ENCODE assay signal across 1 cellular context in the genomic region with DNA sequence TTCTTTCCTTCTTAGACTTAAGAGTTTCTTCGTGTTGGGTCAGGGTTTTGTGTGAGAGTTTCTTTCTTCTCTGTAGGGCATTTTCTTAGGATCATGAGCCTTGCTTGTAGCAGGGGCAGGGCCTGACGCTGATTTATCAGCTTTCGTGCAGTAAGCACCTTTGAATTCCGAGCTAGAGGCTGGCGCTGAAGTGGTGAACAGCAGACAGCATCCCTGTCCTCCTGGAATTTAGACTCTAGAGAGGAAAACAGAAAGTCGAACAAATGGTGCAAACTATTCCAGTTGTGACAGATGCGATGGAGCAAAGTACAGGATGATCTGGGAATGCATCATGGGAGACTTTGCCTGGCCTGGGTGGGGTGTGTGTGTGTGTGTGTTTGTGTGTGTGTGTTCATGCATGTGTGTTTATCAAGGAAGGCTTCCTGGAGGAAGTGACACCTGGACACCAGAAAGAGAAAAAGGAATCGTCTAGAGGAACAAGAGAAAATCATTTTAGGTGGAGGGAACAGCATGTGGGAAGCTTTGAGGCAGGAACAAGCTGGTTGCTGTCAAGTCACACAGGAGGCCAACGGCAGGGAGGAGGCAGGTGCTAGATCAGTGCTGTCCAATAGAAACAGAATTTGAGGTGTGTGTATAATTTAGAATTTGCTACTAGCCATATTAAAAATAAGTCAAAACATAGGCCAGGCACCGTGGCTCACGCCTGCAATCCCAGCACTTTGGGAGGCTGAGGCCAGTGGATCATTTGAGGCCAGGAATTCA.
A peak's percentile ranks its signal among the peaks of the same experiment; 100 is the strongest.
TF ChIP-seq lines count a peak whose summit lies in the region.

No MANE protein-coding gene starts in this region.

TF ChIP-seq in HepG2, 621 proteins besides CTCF, POLR2A, EP300 and RAD21 (continued from another document and continues in another):
- TF ChIP-seq, protein P1, sequence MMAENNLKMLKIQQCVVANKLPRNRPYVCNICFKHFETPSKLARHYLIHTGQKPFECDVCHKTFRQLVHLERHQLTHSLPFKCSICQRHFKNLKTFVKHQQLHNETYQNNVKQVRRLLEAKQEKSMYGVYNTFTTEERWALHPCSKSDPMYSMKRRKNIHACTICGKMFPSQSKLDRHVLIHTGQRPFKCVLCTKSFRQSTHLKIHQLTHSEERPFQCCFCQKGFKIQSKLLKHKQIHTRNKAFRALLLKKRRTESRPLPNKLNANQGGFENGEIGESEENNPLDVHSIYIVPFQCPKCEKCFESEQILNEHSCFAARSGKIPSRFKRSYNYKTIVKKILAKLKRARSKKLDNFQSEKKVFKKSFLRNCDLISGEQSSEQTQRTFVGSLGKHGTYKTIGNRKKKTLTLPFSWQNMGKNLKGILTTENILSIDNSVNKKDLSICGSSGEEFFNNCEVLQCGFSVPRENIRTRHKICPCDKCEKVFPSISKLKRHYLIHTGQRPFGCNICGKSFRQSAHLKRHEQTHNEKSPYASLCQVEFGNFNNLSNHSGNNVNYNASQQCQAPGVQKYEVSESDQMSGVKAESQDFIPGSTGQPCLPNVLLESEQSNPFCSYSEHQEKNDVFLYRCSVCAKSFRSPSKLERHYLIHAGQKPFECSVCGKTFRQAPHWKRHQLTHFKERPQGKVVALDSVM (CRISPR knock-in tag; IDR thresholded peaks at IDR 0.05), result peak; percentile 64
- no peak for TF ChIP-seq ZNF446 (CRISPR knock-in tag; IDR thresholded peaks at IDR 0.05)
- no peak for TF ChIP-seq TCF7L2 (IDR thresholded peaks at IDR 0.05; ENCODE audit: low read depth, low read length)
- TF ChIP-seq KDM5B (CRISPR knock-in tag; IDR thresholded peaks at IDR 0.05; ENCODE audit: borderline replicate concordance), result peak; percentile 77; the same call in 1 of the 2 replicates
- no peak for TF ChIP-seq SALL2 (CRISPR knock-in tag; IDR thresholded peaks at IDR 0.05)
- no peak for TF ChIP-seq ZNF598 (CRISPR knock-in tag; IDR thresholded peaks at IDR 0.05; ENCODE audit: borderline replicate concordance)
- no peak for TF ChIP-seq ZSCAN12 (CRISPR knock-in tag; IDR thresholded peaks at IDR 0.05)
- TF ChIP-seq RARA (CRISPR knock-in tag; IDR thresholded peaks at IDR 0.05), result peak; percentile 73
- TF ChIP-seq, protein P2, sequence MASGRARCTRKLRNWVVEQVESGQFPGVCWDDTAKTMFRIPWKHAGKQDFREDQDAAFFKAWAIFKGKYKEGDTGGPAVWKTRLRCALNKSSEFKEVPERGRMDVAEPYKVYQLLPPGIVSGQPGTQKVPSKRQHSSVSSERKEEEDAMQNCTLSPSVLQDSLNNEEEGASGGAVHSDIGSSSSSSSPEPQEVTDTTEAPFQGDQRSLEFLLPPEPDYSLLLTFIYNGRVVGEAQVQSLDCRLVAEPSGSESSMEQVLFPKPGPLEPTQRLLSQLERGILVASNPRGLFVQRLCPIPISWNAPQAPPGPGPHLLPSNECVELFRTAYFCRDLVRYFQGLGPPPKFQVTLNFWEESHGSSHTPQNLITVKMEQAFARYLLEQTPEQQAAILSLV (CRISPR knock-in tag; IDR thresholded peaks at IDR 0.05; ENCODE audit: borderline replicate concordance), result peak; percentile 41; the same call in 1 of the 2 replicates
- 0 out of 2 replicates have a peak, but pooled peaks have one; percentile 7 for TF ChIP-seq STAG1 (CRISPR knock-in tag; IDR thresholded peaks at IDR 0.05)
- peak; percentile 96 for TF ChIP-seq ZNF772 (CRISPR knock-in tag; IDR thresholded peaks at IDR 0.05)
- TF ChIP-seq KAT2B (IDR thresholded peaks at IDR 0.05; ENCODE audit: borderline replicate concordance, low read depth, low read length), result no peak
- TF ChIP-seq ZNF331 (CRISPR knock-in tag; IDR thresholded peaks at IDR 0.05), result 0 out of 2 replicates have a peak, but pooled peaks have one; percentile 47
- no peak for TF ChIP-seq ZNF367 (CRISPR knock-in tag; IDR thresholded peaks at IDR 0.05; ENCODE audit: borderline replicate concordance)
- 0 out of 2 replicates have a peak, but pooled peaks have one; percentile 36 for TF ChIP-seq NFKB2 (CRISPR knock-in tag; IDR thresholded peaks at IDR 0.05; ENCODE audit: borderline replicate concordance)
- no peak for TF ChIP-seq ZFP82 (CRISPR knock-in tag; IDR thresholded peaks at IDR 0.05; ENCODE audit: borderline replicate concordance)
- peak; percentile 97 for TF ChIP-seq ZNF710 (CRISPR knock-in tag; IDR thresholded peaks at IDR 0.05; ENCODE audit: borderline replicate concordance)
- TF ChIP-seq ZNF839 (CRISPR knock-in tag; IDR thresholded peaks at IDR 0.05; ENCODE audit: borderline replicate concordance), result 0 out of 2 replicates have a peak, but pooled peaks have one; percentile 41
- no peak for TF ChIP-seq ZNF10 (CRISPR knock-in tag; IDR thresholded peaks at IDR 0.05; ENCODE audit: borderline replicate concordance, low read depth)
- no peak for TF ChIP-seq HMGA1 (CRISPR knock-in tag; conservative IDR thresholded peaks at IDR 0.05)
- TF ChIP-seq FOXM1 (CRISPR knock-in tag; IDR thresholded peaks at IDR 0.05), result 0 out of 2 replicates have a peak, but pooled peaks have one; percentile 16
- no peak for TF ChIP-seq TERF1 (CRISPR knock-in tag; IDR thresholded peaks at IDR 0.05)
- TF ChIP-seq SP2 (CRISPR knock-in tag; IDR thresholded peaks at IDR 0.05), result no peak
- TF ChIP-seq ZNF329 (CRISPR knock-in tag; IDR thresholded peaks at IDR 0.05; ENCODE audit: low read depth), result no peak
- TF ChIP-seq TBL1XR1 (IDR thresholded peaks at IDR 0.05; ENCODE audit: borderline replicate concordance, low read length, partially characterized antibody), result peak; percentile 81
- TF ChIP-seq IKZF1 (IDR thresholded peaks at IDR 0.05), result no peak
- TF ChIP-seq ZIK1 (CRISPR knock-in tag; IDR thresholded peaks at IDR 0.05; ENCODE audit: borderline replicate concordance, low read depth), result no peak
- no peak for TF ChIP-seq HOXA7 (CRISPR knock-in tag; IDR thresholded peaks at IDR 0.05)
- TF ChIP-seq ZNF773 (CRISPR knock-in tag; IDR thresholded peaks at IDR 0.05; ENCODE audit: borderline replicate concordance), result no peak
- no peak; the same call in 1 of the 2 replicates for TF ChIP-seq ATF1 (CRISPR knock-in tag; IDR thresholded peaks at IDR 0.05)
- peak; percentile 93 for TF ChIP-seq GATAD2A (CRISPR knock-in tag; IDR thresholded peaks at IDR 0.05)
- TF ChIP-seq, protein P3, sequence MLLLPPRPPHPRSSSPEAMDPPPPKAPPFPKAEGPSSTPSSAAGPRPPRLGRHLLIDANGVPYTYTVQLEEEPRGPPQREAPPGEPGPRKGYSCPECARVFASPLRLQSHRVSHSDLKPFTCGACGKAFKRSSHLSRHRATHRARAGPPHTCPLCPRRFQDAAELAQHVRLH (CRISPR knock-in tag; IDR thresholded peaks at IDR 0.05; ENCODE audit: borderline replicate concordance, low read depth), result no peak
- TF ChIP-seq, protein P4, sequence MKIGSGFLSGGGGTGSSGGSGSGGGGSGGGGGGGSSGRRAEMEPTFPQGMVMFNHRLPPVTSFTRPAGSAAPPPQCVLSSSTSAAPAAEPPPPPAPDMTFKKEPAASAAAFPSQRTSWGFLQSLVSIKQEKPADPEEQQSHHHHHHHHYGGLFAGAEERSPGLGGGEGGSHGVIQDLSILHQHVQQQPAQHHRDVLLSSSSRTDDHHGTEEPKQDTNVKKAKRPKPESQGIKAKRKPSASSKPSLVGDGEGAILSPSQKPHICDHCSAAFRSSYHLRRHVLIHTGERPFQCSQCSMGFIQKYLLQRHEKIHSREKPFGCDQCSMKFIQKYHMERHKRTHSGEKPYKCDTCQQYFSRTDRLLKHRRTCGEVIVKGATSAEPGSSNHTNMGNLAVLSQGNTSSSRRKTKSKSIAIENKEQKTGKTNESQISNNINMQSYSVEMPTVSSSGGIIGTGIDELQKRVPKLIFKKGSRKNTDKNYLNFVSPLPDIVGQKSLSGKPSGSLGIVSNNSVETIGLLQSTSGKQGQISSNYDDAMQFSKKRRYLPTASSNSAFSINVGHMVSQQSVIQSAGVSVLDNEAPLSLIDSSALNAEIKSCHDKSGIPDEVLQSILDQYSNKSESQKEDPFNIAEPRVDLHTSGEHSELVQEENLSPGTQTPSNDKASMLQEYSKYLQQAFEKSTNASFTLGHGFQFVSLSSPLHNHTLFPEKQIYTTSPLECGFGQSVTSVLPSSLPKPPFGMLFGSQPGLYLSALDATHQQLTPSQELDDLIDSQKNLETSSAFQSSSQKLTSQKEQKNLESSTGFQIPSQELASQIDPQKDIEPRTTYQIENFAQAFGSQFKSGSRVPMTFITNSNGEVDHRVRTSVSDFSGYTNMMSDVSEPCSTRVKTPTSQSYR (CRISPR knock-in tag; IDR thresholded peaks at IDR 0.05; ENCODE audit: borderline replicate concordance), result peak; percentile 25; the same call in 1 of the 2 replicates
- TF ChIP-seq, protein P5, sequence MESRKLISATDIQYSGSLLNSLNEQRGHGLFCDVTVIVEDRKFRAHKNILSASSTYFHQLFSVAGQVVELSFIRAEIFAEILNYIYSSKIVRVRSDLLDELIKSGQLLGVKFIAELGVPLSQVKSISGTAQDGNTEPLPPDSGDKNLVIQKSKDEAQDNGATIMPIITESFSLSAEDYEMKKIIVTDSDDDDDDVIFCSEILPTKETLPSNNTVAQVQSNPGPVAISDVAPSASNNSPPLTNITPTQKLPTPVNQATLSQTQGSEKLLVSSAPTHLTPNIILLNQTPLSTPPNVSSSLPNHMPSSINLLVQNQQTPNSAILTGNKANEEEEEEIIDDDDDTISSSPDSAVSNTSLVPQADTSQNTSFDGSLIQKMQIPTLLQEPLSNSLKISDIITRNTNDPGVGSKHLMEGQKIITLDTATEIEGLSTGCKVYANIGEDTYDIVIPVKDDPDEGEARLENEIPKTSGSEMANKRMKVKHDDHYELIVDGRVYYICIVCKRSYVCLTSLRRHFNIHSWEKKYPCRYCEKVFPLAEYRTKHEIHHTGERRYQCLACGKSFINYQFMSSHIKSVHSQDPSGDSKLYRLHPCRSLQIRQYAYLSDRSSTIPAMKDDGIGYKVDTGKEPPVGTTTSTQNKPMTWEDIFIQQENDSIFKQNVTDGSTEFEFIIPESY (CRISPR knock-in tag; IDR thresholded peaks at IDR 0.05), result no peak; the same call in none of the 2 replicates
- peak; percentile 94 for TF ChIP-seq ZMYM4 (CRISPR knock-in tag; IDR thresholded peaks at IDR 0.05)
- TF ChIP-seq ZNF550 (CRISPR knock-in tag; IDR thresholded peaks at IDR 0.05; ENCODE audit: borderline replicate concordance), result 0 out of 2 replicates have a peak, but pooled peaks have one; percentile 64
- no peak for TF ChIP-seq JUND (CRISPR knock-in tag; IDR thresholded peaks at IDR 0.05)
- TF ChIP-seq THAP11 (CRISPR knock-in tag; IDR thresholded peaks at IDR 0.05), result peak; percentile 53; the same call in 1 of the 2 replicates
- peak; percentile 70; the same call in 1 of the 2 replicates for TF ChIP-seq ERF (CRISPR knock-in tag; IDR thresholded peaks at IDR 0.05)
- no peak for TF ChIP-seq ZNF776 (CRISPR knock-in tag; IDR thresholded peaks at IDR 0.05)
- TF ChIP-seq SMARCC2 (IDR thresholded peaks at IDR 0.05), result no peak
- no peak for TF ChIP-seq TOE1 (CRISPR knock-in tag; IDR thresholded peaks at IDR 0.05)
- no peak for TF ChIP-seq ZSCAN22 (CRISPR knock-in tag; IDR thresholded peaks at IDR 0.05)
- no peak for TF ChIP-seq PBX2 (CRISPR knock-in tag; IDR thresholded peaks at IDR 0.05)
- TF ChIP-seq ZNF460 (CRISPR knock-in tag; IDR thresholded peaks at IDR 0.05; ENCODE audit: borderline replicate concordance), result no peak; the same call in 1 of the 2 replicates
- no peak for TF ChIP-seq NFIB (CRISPR knock-in tag; IDR thresholded peaks at IDR 0.05; ENCODE audit: borderline replicate concordance)
- TF ChIP-seq ZNF589 (CRISPR knock-in tag; conservative IDR thresholded peaks at IDR 0.05), result 0 out of 2 replicates have a peak, but pooled peaks have one; percentile 34
- TF ChIP-seq TAF1 (CRISPR knock-in tag; IDR thresholded peaks at IDR 0.05), result no peak
- TF ChIP-seq ZFP36 (IDR thresholded peaks at IDR 0.05; ENCODE audit: borderline replicate concordance, low read depth, low read length, partially characterized antibody), result peak; percentile 100
- no peak; the same call in 1 of the 2 replicates for TF ChIP-seq SMYD3 (CRISPR knock-in tag; IDR thresholded peaks at IDR 0.05)
